ENCODE assay signal across 9 cellular contexts in the genomic region with DNA sequence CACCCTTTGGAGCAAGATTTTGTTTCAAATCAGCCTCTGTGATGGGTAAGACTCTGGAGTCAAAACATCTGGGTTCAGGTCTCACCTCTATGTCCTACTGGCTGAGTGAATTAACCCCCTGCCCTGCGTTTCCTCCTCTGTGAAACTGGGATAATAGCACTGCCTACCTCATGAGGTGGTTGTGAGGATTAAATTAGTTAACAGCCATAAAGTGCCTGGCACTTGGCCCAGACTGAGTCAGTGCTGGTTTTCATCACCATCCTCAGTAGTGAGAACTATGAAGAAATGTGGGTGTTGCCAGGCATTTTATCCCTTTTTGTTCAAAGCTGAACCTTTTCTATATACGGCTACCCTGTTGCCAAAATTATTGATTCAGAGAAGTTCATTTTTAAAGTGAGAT. TPM values are rescaled to one million over a fixed set of nuclear protein-coding genes. Genes with fewer than 3 reads are reported as not detected.
DNase-seq lines count a peak whose midpoint lies in the region; ATAC-seq and TF ChIP-seq lines count a peak whose summit lies in the region.
"Had no signal": no experiment of that assay in that cellular context is flagged by ENCODE, and none has a peak within 500 bp of the region (broad histone marks: within the 10 kb centered on the region; RNA-seq: fewer than 3 reads in every experiment).

No MANE protein-coding gene starts in this region.

- no peak overlapping the region for H3K4me3 Mint-ChIP-seq in natural killer cell treated with Interleukin-12 subunit alpha and Interleukin-12 subunit beta and Interleukin-15 and Interleukin-18, amount 100 ng/mL, for 72 hours
- H3K4me3 Mint-ChIP-seq in natural killer cell, result no peak overlapping the region
- no peak overlapping the region for H3K4me3 Mint-ChIP-seq in activated T-helper 17 cell treated with anti-CD3 and anti-CD28 coated beads, Interleukin-2, amount 50 U/mL, for 72 hours
- H3K4me3 Mint-ChIP-seq: activated B cell treated with CpG ODN at 0.5 μM for 24 hours had no signal

- no peaks in the 10 kb centered on the region for H3K9me3 Mint-ChIP-seq in natural killer cell treated with Interleukin-12 subunit alpha and Interleukin-12 subunit beta and Interleukin-15 and Interleukin-18, amount 100 ng/mL, for 72 hours
- H3K9me3 Mint-ChIP-seq in natural killer cell, result no peaks in the 10 kb centered on the region
- no peaks in the 10 kb centered on the region for H3K9me3 Mint-ChIP-seq in activated T-helper 17 cell treated with anti-CD3 and anti-CD28 coated beads, Interleukin-2, amount 50 U/mL, for 72 hours
- H3K9me3 Mint-ChIP-seq: activated B cell treated with CpG ODN at 0.5 μM for 24 hours had no signal

- TF ChIP-seq EP300 in transverse colon (IDR thresholded peaks at IDR 0.05; ENCODE audit: low read depth), result no peak

- H3K27ac ChIP-seq in transverse colon, result peak overlapping the region; percentile 26 to 70 (median 65)

- H3K27me3 ChIP-seq in transverse colon, result no peaks in the 10 kb centered on the region

- in situ Hi-C loops in transverse colon (cut with MboI; ENCODE audit: low pct_ligation_motif_present in 1 of 4, low pct_unique_long_range_greater_than_20kb in 1 of 4, low sequenced_read_pairs in 3 of 4), result no loop called here

- H3K27ac Mint-ChIP-seq in natural killer cell treated with Interleukin-12 subunit alpha and Interleukin-12 subunit beta and Interleukin-15 and Interleukin-18, amount 100 ng/mL, for 72 hours, result no peak overlapping the region
- no peak overlapping the region for H3K27ac Mint-ChIP-seq in natural killer cell
- H3K27ac Mint-ChIP-seq in activated T-helper 17 cell treated with anti-CD3 and anti-CD28 coated beads, Interleukin-2, amount 50 U/mL, for 72 hours, result peak overlapping the region; percentile 36
- H3K27ac Mint-ChIP-seq: activated B cell treated with CpG ODN at 0.5 μM for 24 hours had no signal

- DNase-seq in natural killer cell treated with Interleukin-12 subunit alpha and Interleukin-12 subunit beta and Interleukin-15 and Interleukin-18, amount 100 ng/mL, for 72 hours (ENCODE audit: low spot score), result no peak
- no peak for DNase-seq in natural killer cell
- peak; percentile 71 for DNase-seq in left ventricle myocardium superior
- peak; percentile 81 for DNase-seq in transverse colon
- no peak for DNase-seq in GF-D8 (lab: John Stamatoyannopoulos, UW)
- DNase-seq: activated B cell treated with CpG ODN at 0.5 μM for 24 hours had no signal

- intact Hi-C loops in natural killer cell (cut with micrococcal nuclease), result no loop called here
- intact Hi-C loops in left ventricle myocardium superior (cut with micrococcal nuclease), result loop anchor here (10.0 kb wide), 1 partner anchor 185 kb away; a partner anchor contains a TSS
- intact Hi-C loops in transverse colon (cut with DNase I; ENCODE audit: low total_unique reads), result loop anchor here (10.0 kb wide), 1 partner anchor 285 kb away; no protein-coding TSS in a partner anchor

- peaks cover 0 to 23% (median 7%) of the 10 kb centered on the region in 4 donors for H3K36me3 ChIP-seq in transverse colon

- ATAC-seq in natural killer cell treated with Interleukin-12 subunit alpha and Interleukin-12 subunit beta and Interleukin-15 and Interleukin-18, amount 100 ng/mL, for 72 hours, result peak; percentile 31 to 52
- ATAC-seq in natural killer cell, result no peak
- ATAC-seq in activated T-helper 17 cell treated with anti-CD3 and anti-CD28 coated beads, Interleukin-2, amount 50 U/mL, for 72 hours (replicated peaks), result peak; percentile 74
- peak; percentile 75 for ATAC-seq in left ventricle myocardium superior
- no peak for ATAC-seq in GM21390 (IDR thresholded peaks at IDR 0.05; ENCODE audit: unreplicated experiment)
- ATAC-seq in HG03432 (IDR thresholded peaks at IDR 0.05; ENCODE audit: unreplicated experiment), result no peak

- peaks cover 22% of the 10 kb centered on the region for H3K36me3 Mint-ChIP-seq in natural killer cell treated with Interleukin-12 subunit alpha and Interleukin-12 subunit beta and Interleukin-15 and Interleukin-18, amount 100 ng/mL, for 72 hours
- H3K36me3 Mint-ChIP-seq in natural killer cell, result peaks cover 9% of the 10 kb centered on the region
- H3K36me3 Mint-ChIP-seq in activated T-helper 17 cell treated with anti-CD3 and anti-CD28 coated beads, Interleukin-2, amount 50 U/mL, for 72 hours (ENCODE audit: low read depth), result peaks cover 85% of the 10 kb centered on the region

- TF ChIP-seq POLR2A in transverse colon (IDR thresholded peaks at IDR 0.05), result no peak

- TF ChIP-seq CTCF in natural killer cell (IDR thresholded peaks at IDR 0.05), result no peak
- no peak for TF ChIP-seq CTCF in transverse colon (IDR thresholded peaks at IDR 0.05)

- no peaks in the 10 kb centered on the region for H3K27me3 Mint-ChIP-seq in natural killer cell treated with Interleukin-12 subunit alpha and Interleukin-12 subunit beta and Interleukin-15 and Interleukin-18, amount 100 ng/mL, for 72 hours
- H3K27me3 Mint-ChIP-seq in natural killer cell (ENCODE audit: low read depth in 2 of 2), result no peaks in the 10 kb centered on the region
- no peaks in the 10 kb centered on the region for H3K27me3 Mint-ChIP-seq in activated T-helper 17 cell treated with anti-CD3 and anti-CD28 coated beads, Interleukin-2, amount 50 U/mL, for 72 hours
- H3K27me3 Mint-ChIP-seq: activated B cell treated with CpG ODN at 0.5 μM for 24 hours had no signal

- peaks cover 0 to 11% (median 8%) of the 10 kb centered on the region in 4 donors for H3K4me1 ChIP-seq in transverse colon

- no peaks in the 10 kb centered on the region for H3K9me3 ChIP-seq in transverse colon

- H3K4me3 ChIP-seq in transverse colon, result no peak overlapping the region

- H3K4me1 Mint-ChIP-seq in natural killer cell treated with Interleukin-12 subunit alpha and Interleukin-12 subunit beta and Interleukin-15 and Interleukin-18, amount 100 ng/mL, for 72 hours (ENCODE audit: low read depth in 2 of 2), result peaks cover 0 to 4% of the 10 kb centered on the region in 2 donors
- H3K4me1 Mint-ChIP-seq in natural killer cell, result peaks cover 0 to 9% of the 10 kb centered on the region in 2 donors
- H3K4me1 Mint-ChIP-seq in activated T-helper 17 cell treated with anti-CD3 and anti-CD28 coated beads, Interleukin-2, amount 50 U/mL, for 72 hours, result peaks cover 4% of the 10 kb centered on the region
- H3K4me1 Mint-ChIP-seq: activated B cell treated with CpG ODN at 0.5 μM for 24 hours had no signal

- 38 to 40% methylated on average over 1 to 2 of the region's 2 CpGs for WGBS in transverse colon (ENCODE audit: low coverage in 1 of 2), 2 donors

RNA-seq across cellular contexts. Expression of a gene that starts 36.0 kb away (rescaled TPM):
- total RNA-seq in natural killer cell treated with Interleukin-12 subunit alpha and Interleukin-12 subunit beta and Interleukin-15 and Interleukin-18, amount 100 ng/mL, for 72 hours, result 10 to 100 TPM; 24.2 to 45.8 TPM
- total RNA-seq in natural killer cell (10 to 100 TPM; 13.9 to 21.3 (median 19.6) TPM), left ventricle myocardium superior (20.5 TPM), transverse colon (10 to 100 TPM; 22.4 to 52.9 (median 36.5) TPM)
- 10 to 100 TPM; 25.9 to 34.1 TPM for total RNA-seq in activated T-helper 17 cell treated with anti-CD3 and anti-CD28 coated beads, Interleukin-2, amount 50 U/mL, for 72 hours

RNA-seq across cellular contexts. Expression of a gene that starts 49.8 kb away (rescaled TPM):
- total RNA-seq in natural killer cell treated with Interleukin-12 subunit alpha and Interleukin-12 subunit beta and Interleukin-15 and Interleukin-18, amount 100 ng/mL, for 72 hours, result under 1 TPM; 0.07 to 0.14 TPM
- total RNA-seq in natural killer cell, result under 1 TPM in 1 of 3 donors, not detected in 2; 0.38 TPM
- total RNA-seq in activated T-helper 17 cell treated with anti-CD3 and anti-CD28 coated beads, Interleukin-2, amount 50 U/mL, for 72 hours, result under 1 TPM; 0.09 to 0.24 TPM
- 1.5 TPM for total RNA-seq in left ventricle myocardium superior
- total RNA-seq in transverse colon, result 10 to 100 TPM in 1 of 4 donors, 1 to 10 TPM in 2, not detected in 1; 1.6 to 10.9 (median 2.5) TPM
- total RNA-seq: activated B cell treated with CpG ODN at 0.5 μM for 24 hours had no signal

Comparison
In these comparisons a context has a peak if more than half of its experiments do, and no peak if none do; other contexts are left out.
1. ATAC-seq: peak in natural killer cell treated with Interleukin-12 subunit alpha and Interleukin-12 subunit beta and Interleukin-15 and Interleukin-18, amount 100 ng/mL, for 72 hours (2 of 2), activated T-helper 17 cell treated with anti-CD3 and anti-CD28 coated beads, Interleukin-2, amount 50 U/mL, for 72 hours (single experiment) and left ventricle myocardium superior (single experiment); none in natural killer cell (0 of 3), GM21390 (single experiment) and HG03432 (single experiment).
2. DNase-seq: peak in left ventricle myocardium superior (single experiment) and transverse colon (single experiment); none in natural killer cell treated with Interleukin-12 subunit alpha and Interleukin-12 subunit beta and Interleukin-15 and Interleukin-18, amount 100 ng/mL, for 72 hours (single experiment), natural killer cell (single experiment) and GF-D8 (single experiment).